12 cellular contexts compared by ENCODE assay signal in genomic region chr2:118056165-118056534, GRCh38. TPM values are rescaled to one million over a fixed set of nuclear protein-coding genes. Genes with fewer than 3 reads are reported as not detected.
DNase-seq lines count a peak whose midpoint lies in the region; ATAC-seq lines count a peak whose summit lies in the region.
"Had no signal": no experiment of that assay in that cellular context is flagged by ENCODE, and none has a peak within 500 bp of the region (broad histone marks: within the 10 kb centered on the region; RNA-seq: fewer than 3 reads in every experiment).

No MANE protein-coding gene starts in this region.

- no peak overlapping the region for H3K4me3 ChIP-seq in mesenchymal stem cell (ENCODE audit: insufficient read depth in 1 of 2, low read depth in 1 of 2, low read length in 2 of 2)

- H2AFZ ChIP-seq in mesenchymal stem cell (ENCODE audit: low read depth, low read length): no peak overlapping the region

- H3K4me1 ChIP-seq in mesenchymal stem cell (ENCODE audit: control insufficient read depth, insufficient read depth, low read depth, low read length): no peaks in the 10 kb centered on the region

- no peak overlapping the region for H2BK120ac ChIP-seq in mesenchymal stem cell (ENCODE audit: low read depth, low read length)

- H3K4me2 ChIP-seq in mesenchymal stem cell (ENCODE audit: low read length, poor library complexity, severe bottlenecking): no peak overlapping the region

- no peak overlapping the region for H4K8ac ChIP-seq in mesenchymal stem cell (ENCODE audit: low read length)

- H2BK12ac ChIP-seq in mesenchymal stem cell (ENCODE audit: low read length in 2 of 2): no peak overlapping the region

- peak; percentile 66 for ATAC-seq in GM18520 (IDR thresholded peaks at IDR 0.05; ENCODE audit: unreplicated experiment)
- ATAC-seq in HG02571 (IDR thresholded peaks at IDR 0.05; ENCODE audit: unreplicated experiment): peak; percentile 79
- peak; percentile 66 for ATAC-seq in HG03575 (IDR thresholded peaks at IDR 0.05; ENCODE audit: extremely low read depth, insufficient number of reproducible peaks, low FRiP score, unreplicated experiment)

- H3K14ac ChIP-seq in mesenchymal stem cell (ENCODE audit: low read length in 2 of 2): no peak overlapping the region

- no peaks in the 10 kb centered on the region for H3K9me3 ChIP-seq in mesenchymal stem cell (ENCODE audit: control insufficient read depth, low read length)

- no peak overlapping the region for H3K4ac ChIP-seq in mesenchymal stem cell (ENCODE audit: low read depth in 1 of 2, low read length in 2 of 2)

- H4K91ac ChIP-seq in mesenchymal stem cell (ENCODE audit: low read length): no peak overlapping the region

- H3K18ac ChIP-seq in mesenchymal stem cell (ENCODE audit: low read depth in 1 of 2, low read length in 2 of 2): no peak overlapping the region

- H3K36me3 ChIP-seq in mesenchymal stem cell (ENCODE audit: control insufficient read depth in 1 of 2, insufficient read depth in 2 of 2, low read depth in 1 of 2, low read length in 2 of 2): no peaks in the 10 kb centered on the region

- H3K27me3 ChIP-seq in mesenchymal stem cell (ENCODE audit: control insufficient read depth in 1 of 2, insufficient read depth in 1 of 2, low read length in 2 of 2): peaks cover 3 to 11% of the 10 kb centered on the region in 2 experiments

- H3K9ac ChIP-seq in mesenchymal stem cell (ENCODE audit: low read length): no peak overlapping the region

- no peak overlapping the region for H2BK15ac ChIP-seq in mesenchymal stem cell (ENCODE audit: low read depth, poor library complexity, severe bottlenecking)

- H2BK5ac ChIP-seq in mesenchymal stem cell (ENCODE audit: low read depth, low read length, poor library complexity, severe bottlenecking): no peak overlapping the region

- DNase-seq in medulla oblongata (ENCODE audit: extremely low spot score) (peak; percentile 72), SHP77 treated with DMSO at 0.1 percent for 48 hours (lab: John Stamatoyannopoulos, UW) (no peak), HuH-7.5 (ENCODE audit: low spot score) (no peak), dermis blood vessel endothelial cell (no peak), mesenchymal stem cell (no peak)
- DNase-seq: activated CD4-positive, alpha-beta T cell treated with anti-CD3 and anti-CD28 coated beads, Interleukin-2, amount 50 U/mL, for 48 hours; kidney glomerular epithelial cell; NCI-H1417 treated with DMSO at 0.1 percent for 48 hours; stimulated activated CD4-positive, alpha-beta T cell treated with anti-CD3 and anti-CD28 coated beads, Interleukin-4, amount 100 ng/mL, for 1 hour had no signal

- no peak overlapping the region for H3K23ac ChIP-seq in mesenchymal stem cell (ENCODE audit: low read length in 2 of 2)

- H3K79me1 ChIP-seq in mesenchymal stem cell (replicated peaks; ENCODE audit: low read length, poor library complexity, severe bottlenecking): no peaks in the 10 kb centered on the region

- H3K27ac ChIP-seq in mesenchymal stem cell (ENCODE audit: low read length, poor library complexity, severe bottlenecking): no peak overlapping the region

- 53% methylated on average over 3 of the region's 3 CpGs for WGBS in mesenchymal stem cell

- no peak overlapping the region for H2AK5ac ChIP-seq in mesenchymal stem cell (ENCODE audit: low read length, severe bottlenecking)

RNA-seq across cellular contexts. Expression of gene INSIG2, which starts 32.1 kb away (rescaled TPM):
- 15.5 and 22.9 TPM in 2 replicates for total RNA-seq in dermis blood vessel endothelial cell
- polyA plus RNA-seq in mesenchymal stem cell (2013, experiment 1 of 2): 10.1 TPM
- polyA plus RNA-seq in mesenchymal stem cell (2013, experiment 2 of 2): 10.5 TPM

RNA-seq across cellular contexts. Expression of gene CCDC93, which starts 42.3 kb away (rescaled TPM):
- 36.6 and 37.6 TPM in 2 replicates for total RNA-seq in dermis blood vessel endothelial cell
- 13.9 TPM for polyA plus RNA-seq in mesenchymal stem cell (2013, experiment 1 of 2)
- polyA plus RNA-seq in mesenchymal stem cell (2013, experiment 2 of 2): 12.1 TPM
